ENCODE assay signal across 8 cellular contexts in the genomic region with DNA sequence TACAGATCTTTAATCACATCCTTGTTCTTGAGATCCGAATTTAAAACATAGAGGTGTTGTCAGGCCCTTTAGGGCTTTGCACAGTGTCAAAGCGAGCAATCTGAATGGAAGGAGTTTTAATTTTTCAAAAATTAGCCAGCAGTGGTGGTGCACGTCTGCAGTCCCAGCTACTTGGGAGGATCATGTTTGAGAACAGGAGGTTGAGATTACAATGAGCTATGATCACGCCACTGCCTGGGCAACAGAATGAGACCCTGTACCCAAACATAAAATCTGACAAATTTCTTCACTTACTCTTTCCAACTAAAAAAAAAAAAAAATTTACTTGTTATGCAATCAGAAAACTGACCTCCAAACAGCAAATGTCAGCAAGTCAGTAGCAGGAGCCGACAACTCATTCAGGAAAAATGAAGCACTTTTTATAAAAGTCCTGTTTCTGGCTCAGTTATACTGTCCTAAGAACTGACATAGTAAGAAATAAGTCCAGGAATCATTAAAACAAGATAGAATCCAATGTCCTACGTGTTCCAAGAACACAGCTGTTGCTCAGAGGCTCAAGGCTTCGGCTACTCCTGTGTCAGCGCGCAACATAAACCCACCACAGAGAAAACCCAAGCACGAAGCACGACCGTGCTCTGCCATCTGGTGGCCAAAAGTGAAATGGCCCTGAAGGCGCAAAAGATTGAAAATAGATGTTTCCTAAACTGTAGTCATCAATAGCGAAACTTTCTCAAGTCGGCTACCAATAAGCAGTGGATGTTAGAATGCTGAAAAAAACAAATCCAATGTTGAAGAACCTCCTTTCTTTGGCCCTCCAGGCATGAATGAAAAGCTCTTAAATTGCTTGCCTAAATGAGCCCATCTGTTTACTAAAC.
DNase-seq lines count a peak whose midpoint lies in the region; ATAC-seq, FAIRE-seq and TF ChIP-seq lines count a peak whose summit lies in the region.

No MANE protein-coding gene starts in this region.

- H3K9me3 ChIP-seq in liver (ENCODE audit: control insufficient read depth in 4 of 4, low read length in 3 of 4): no peaks in the 10 kb centered on the region

- no peaks in the 10 kb centered on the region for H3K27me3 ChIP-seq in liver (ENCODE audit: control insufficient read depth in 4 of 4, insufficient read depth in 4 of 4, low read length in 3 of 4)

- 15% methylated on average over 15 of the region's 15 CpGs for WGBS in liver

- H3K4me1 ChIP-seq in liver (ENCODE audit: control insufficient read depth in 4 of 4, insufficient read depth in 4 of 4, low read length in 3 of 4): peaks cover 0 to 11% (median 7%) of the 10 kb centered on the region in 4 donors

- peak; percentile 66 for FAIRE-seq in GM18507 (lab: Jason Lieb, UNC)

- H3K9ac ChIP-seq in liver (ENCODE audit: low read depth in 1 of 2, low read length in 2 of 2): peak overlapping the region in 1 of 2 donors; percentile 82

- ATAC-seq in HG02970 (IDR thresholded peaks at IDR 0.05; ENCODE audit: low FRiP score, unreplicated experiment): peak; percentile 77
- ATAC-seq in activated CD4-positive, CD25-positive, alpha-beta regulatory T cell treated with anti-CD3 and anti-CD28 coated beads, Interleukin-2, amount 50 U/mL, for 24 hours: peak; percentile 44 to 48

- H3K27ac ChIP-seq in liver (ENCODE audit: low read depth in 1 of 2, low read length in 2 of 2): peak overlapping the region; percentile 32 to 73

- peak; percentile 96 for TF ChIP-seq CTCF in liver (IDR thresholded peaks at IDR 0.05; ENCODE audit: low read depth, low read length, missing input control)

- DNase-seq in AG08395 (ENCODE audit: low spot score) (peak; percentile 78), GM18507 (ENCODE audit: extremely low spot score, insufficient read length, low read depth) (peak; percentile 33), NCI-H2171 (lab: John Stamatoyannopoulos, UW) (peak; percentile 66), cerebellar cortex (ENCODE audit: low spot score) (peak; percentile 62)
- peak in 2 of 3 donors; percentile 8 to 47 for DNase-seq in stimulated activated CD4-positive, alpha-beta T cell treated with anti-CD3 and anti-CD28 coated beads, TNF-alpha, amount 100 ng/mL, for 1 hour (ENCODE audit: low read depth in 3 of 3, low spot score in 1 of 3)

- peak; percentile 99 for TF ChIP-seq RAD21 in liver (IDR thresholded peaks at IDR 0.05)

- no peak overlapping the region for H3K4me3 ChIP-seq in liver (ENCODE audit: low read depth in 1 of 3, low read length in 3 of 3)

- H3K36me3 ChIP-seq in liver (ENCODE audit: control insufficient read depth in 4 of 4, insufficient read depth in 3 of 4, low read depth in 1 of 4, low read length in 3 of 4): no peaks in the 10 kb centered on the region

TF ChIP-seq in liver, 16 proteins besides CTCF, POLR2A, EP300 and RAD21:
- TF ChIP-seq EGR1 (IDR thresholded peaks at IDR 0.05; ENCODE audit: low read depth in 2 of 2) (no peak), YY1 (IDR thresholded peaks at IDR 0.05) (peak; percentile 55), RXRA (IDR thresholded peaks at IDR 0.05) (peak; percentile 17 to 21), FOXA2 (IDR thresholded peaks at IDR 0.05) (no peak), NR2F2 (IDR thresholded peaks at IDR 0.05) (peak; percentile 27), HNF4G (IDR thresholded peaks at IDR 0.05) (no peak), JUND (IDR thresholded peaks at IDR 0.05) (no peak), SP1 (IDR thresholded peaks at IDR 0.05) (peak; percentile 35), HNF4A (conservative IDR thresholded peaks at IDR 0.05) (peak; percentile 14 to 27)
- TF ChIP-seq, protein P1, sequence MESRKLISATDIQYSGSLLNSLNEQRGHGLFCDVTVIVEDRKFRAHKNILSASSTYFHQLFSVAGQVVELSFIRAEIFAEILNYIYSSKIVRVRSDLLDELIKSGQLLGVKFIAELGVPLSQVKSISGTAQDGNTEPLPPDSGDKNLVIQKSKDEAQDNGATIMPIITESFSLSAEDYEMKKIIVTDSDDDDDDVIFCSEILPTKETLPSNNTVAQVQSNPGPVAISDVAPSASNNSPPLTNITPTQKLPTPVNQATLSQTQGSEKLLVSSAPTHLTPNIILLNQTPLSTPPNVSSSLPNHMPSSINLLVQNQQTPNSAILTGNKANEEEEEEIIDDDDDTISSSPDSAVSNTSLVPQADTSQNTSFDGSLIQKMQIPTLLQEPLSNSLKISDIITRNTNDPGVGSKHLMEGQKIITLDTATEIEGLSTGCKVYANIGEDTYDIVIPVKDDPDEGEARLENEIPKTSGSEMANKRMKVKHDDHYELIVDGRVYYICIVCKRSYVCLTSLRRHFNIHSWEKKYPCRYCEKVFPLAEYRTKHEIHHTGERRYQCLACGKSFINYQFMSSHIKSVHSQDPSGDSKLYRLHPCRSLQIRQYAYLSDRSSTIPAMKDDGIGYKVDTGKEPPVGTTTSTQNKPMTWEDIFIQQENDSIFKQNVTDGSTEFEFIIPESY (IDR thresholded peaks at IDR 0.05): no peak

Comparison
In these comparisons a context has a peak if more than half of its experiments do, and no peak if none do; other contexts are left out.
1. DNase-seq: peak in every context shown above with its lines; median percentile 78 in AG08395; 66 in NCI-H2171; 62 in cerebellar cortex; 33 in GM18507; 28 in stimulated activated CD4-positive, alpha-beta T cell treated with anti-CD3 and anti-CD28 coated beads, TNF-alpha, amount 100 ng/mL, for 1 hour.